12 cellular contexts compared by ENCODE assay signal in the genomic region with DNA sequence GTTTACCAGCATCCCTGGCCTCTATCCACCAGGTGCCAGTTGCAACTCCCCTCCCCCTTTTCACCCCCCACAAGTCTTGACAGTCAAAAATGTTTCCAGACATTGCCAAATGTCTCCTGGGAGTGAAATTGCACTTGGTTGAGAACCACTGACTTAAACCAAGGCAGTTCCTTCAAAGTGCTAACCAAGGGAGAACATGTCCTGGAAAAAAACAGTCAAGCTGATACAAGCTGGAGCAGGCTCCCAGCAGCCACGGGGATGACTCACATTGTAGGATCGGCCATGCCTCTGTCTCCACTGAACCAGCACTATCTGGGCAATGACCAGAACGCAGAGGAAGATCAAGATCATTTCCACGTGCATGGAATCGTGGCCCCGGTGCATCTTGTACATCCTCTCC. TPM values are rescaled to one million over a fixed set of nuclear protein-coding genes. Genes with fewer than 3 reads are reported as not detected.
DNase-seq lines count a peak whose midpoint lies in the region; ATAC-seq and TF ChIP-seq lines count a peak whose summit lies in the region.
"Had no signal": no experiment of that assay in that cellular context is flagged by ENCODE, and none has a peak within 500 bp of the region (broad histone marks: within the 10 kb centered on the region; RNA-seq: fewer than 3 reads in every experiment).

No MANE protein-coding gene starts in this region.

- no peaks in the 10 kb centered on the region for H3K79me2 ChIP-seq in HCT116 (ENCODE audit: insufficient read depth, low read length)

- POLR2A ChIA-PET in HCT116 (lab: Charles Lee), result no interaction called here

- CTCF ChIA-PET in HCT116 (lab: Charles Lee), result no interaction called here

- no peak for TF ChIP-seq POLR2A in HCT116 (IDR thresholded peaks at IDR 0.05; ENCODE audit: borderline replicate concordance, extremely low read depth, insufficient read depth, insufficient read length)

- no peaks in the 10 kb centered on the region for H3K36me3 ChIP-seq in HCT116 (ENCODE audit: control insufficient read depth in 1 of 2, insufficient read depth in 2 of 2, low read length in 2 of 2)
- H3K36me3 ChIP-seq: stomach had no signal

- no peaks in the 10 kb centered on the region for H3K9me3 Mint-ChIP-seq in type B pancreatic cell
- H3K9me3 Mint-ChIP-seq: activated T-cell treated with anti-CD3 and anti-CD28 coated beads, Interleukin-2, amount 50 U/mL, for 24 hours had no signal

- H2AFZ ChIP-seq in HCT116 (ENCODE audit: low read depth, low read length, poor library complexity, severe bottlenecking), result no peak overlapping the region

- H3K4me1 Mint-ChIP-seq in type B pancreatic cell (ENCODE audit: unreplicated experiment), result peaks cover 6% of the 10 kb centered on the region

- no peaks in the 10 kb centered on the region for H3K9me2 ChIP-seq in HCT116 (ENCODE audit: insufficient read depth)

- H3K9ac ChIP-seq in HCT116 (ENCODE audit: low read length), result no peak overlapping the region

- no peak for TF ChIP-seq CTCF in HCT116 (IDR thresholded peaks at IDR 0.05 in 2 of 3, conservative IDR thresholded peaks at IDR 0.05 in 1 of 3; ENCODE audit: borderline replicate concordance in 1 of 3, insufficient read depth in 1 of 3, low read depth in 2 of 3, low read length in 2 of 3)
- TF ChIP-seq CTCF in fibroblast of pulmonary artery (IDR thresholded peaks at IDR 0.05; ENCODE audit: low read length, missing control alignments), result no peak
- no peak for TF ChIP-seq CTCF in type B pancreatic cell (conservative IDR thresholded peaks at IDR 0.05)

- no peak for TF ChIP-seq RAD21 in HCT116 (IDR thresholded peaks at IDR 0.05; ENCODE audit: low read depth)

- no peak overlapping the region for H3K27ac ChIP-seq in HCT116 (ENCODE audit: low read depth, low read length)
- H3K27ac ChIP-seq: stomach had no signal

- no peaks in the 10 kb centered on the region for H3K9me3 ChIP-seq in HCT116 (ENCODE audit: control insufficient read depth in 1 of 2, insufficient read depth in 1 of 2, low read depth in 1 of 2, low read length in 2 of 2)
- H3K9me3 ChIP-seq: stomach had no signal

- no peak overlapping the region for H3K4me3 Mint-ChIP-seq in type B pancreatic cell
- H3K4me3 Mint-ChIP-seq: activated T-cell treated with anti-CD3 and anti-CD28 coated beads, Interleukin-2, amount 50 U/mL, for 24 hours had no signal

- H4K20me1 ChIP-seq in HCT116 (ENCODE audit: insufficient read depth), result no peaks in the 10 kb centered on the region

- H3K4me1 ChIP-seq in HCT116 (ENCODE audit: control insufficient read depth in 1 of 2, insufficient read depth in 2 of 2, low read length in 2 of 2), result peaks cover 0 to 7% of the 10 kb centered on the region in 2 experiments; a peak in 1 of 4 replicates
- H3K4me1 ChIP-seq: stomach had no signal

- DNase-seq in HCT116 (ENCODE audit: low read depth, low spot score) (no peak), fibroblast of pulmonary artery (ENCODE audit: low read depth) (peak; percentile 51), smooth muscle cell of the brain vasculature (ENCODE audit: low read depth, low spot score) (peak; percentile 24), type B pancreatic cell (ENCODE audit: extremely low spot score, unreplicated experiment) (no peak), HT-29 (ENCODE audit: low spot score) (no peak)
- DNase-seq: activated T-cell treated with anti-CD3 and anti-CD28 coated beads, Interleukin-2, amount 50 U/mL, for 24 hours; stimulated activated CD4-positive, alpha-beta T cell treated with anti-CD3 and anti-CD28 coated beads, Interleukin-12 subunit alpha, Interleukin-12 subunit beta, amount 100 ng/mL, for 4 hours; stomach; T-helper 2 cell had no signal

- no peak overlapping the region for H3K4me2 ChIP-seq in HCT116 (ENCODE audit: low read length)

- BruUV-seq in HCT116 (replicated peaks; lab: Mats Ljungman, UMichigan), result no TSS peak

- no peaks in the 10 kb centered on the region for H3K36me3 Mint-ChIP-seq in type B pancreatic cell

- H3K27me3 ChIP-seq in HCT116 (ENCODE audit: insufficient read depth, low read length), result no peaks in the 10 kb centered on the region

- no peak overlapping the region for H3K27ac Mint-ChIP-seq in type B pancreatic cell
- H3K27ac Mint-ChIP-seq: activated T-cell treated with anti-CD3 and anti-CD28 coated beads, Interleukin-2, amount 50 U/mL, for 24 hours had no signal

- ATAC-seq in HCT116 (no peak), SK-N-SH treated with all-trans-retinoic acid at 6 μM for 48 hours (peak; percentile 91), GM18861 (IDR thresholded peaks at IDR 0.05; ENCODE audit: unreplicated experiment) (no peak)

- no peak overlapping the region for H3K4me3 ChIP-seq in HCT116 (replicated peaks in 1 of 2; ENCODE audit: low read depth in 1 of 2, low read length in 2 of 2)
- no peak overlapping the region for H3K4me3 ChIP-seq in fibroblast of pulmonary artery (replicated peaks; ENCODE audit: low read depth, low read length)
- H3K4me3 ChIP-seq: lung, stomach had no signal

- H3K27me3 Mint-ChIP-seq in type B pancreatic cell, result peaks cover 4% of the 10 kb centered on the region
- H3K27me3 Mint-ChIP-seq: activated T-cell treated with anti-CD3 and anti-CD28 coated beads, Interleukin-2, amount 50 U/mL, for 24 hours had no signal

- RAD21 ChIA-PET in HCT116 (lab: Charles Lee; ENCODE audit: low non-redundant PET in 1 of 2, low total read pairs in 2 of 2, uncharacterized antibody in 2 of 2, unreplicated experiment in 2 of 2), result no interaction called here

- intact Hi-C loops in HCT116 (cut with micrococcal nuclease), result no loop called here

TF ChIP-seq in HCT116, 20 proteins besides CTCF, POLR2A, EP300 and RAD21:
- TF ChIP-seq SP1 (IDR thresholded peaks at IDR 0.05; ENCODE audit: low read depth) (no peak), JUND (IDR thresholded peaks at IDR 0.05) (0 out of 2 replicates have a peak, but pooled peaks have one; percentile 13)

TF ChIP-seq in SK-N-SH treated with all-trans-retinoic acid at 6 μM for 48 hours, 23 proteins besides CTCF, POLR2A, EP300 and RAD21:
- TF ChIP-seq, protein P1, sequence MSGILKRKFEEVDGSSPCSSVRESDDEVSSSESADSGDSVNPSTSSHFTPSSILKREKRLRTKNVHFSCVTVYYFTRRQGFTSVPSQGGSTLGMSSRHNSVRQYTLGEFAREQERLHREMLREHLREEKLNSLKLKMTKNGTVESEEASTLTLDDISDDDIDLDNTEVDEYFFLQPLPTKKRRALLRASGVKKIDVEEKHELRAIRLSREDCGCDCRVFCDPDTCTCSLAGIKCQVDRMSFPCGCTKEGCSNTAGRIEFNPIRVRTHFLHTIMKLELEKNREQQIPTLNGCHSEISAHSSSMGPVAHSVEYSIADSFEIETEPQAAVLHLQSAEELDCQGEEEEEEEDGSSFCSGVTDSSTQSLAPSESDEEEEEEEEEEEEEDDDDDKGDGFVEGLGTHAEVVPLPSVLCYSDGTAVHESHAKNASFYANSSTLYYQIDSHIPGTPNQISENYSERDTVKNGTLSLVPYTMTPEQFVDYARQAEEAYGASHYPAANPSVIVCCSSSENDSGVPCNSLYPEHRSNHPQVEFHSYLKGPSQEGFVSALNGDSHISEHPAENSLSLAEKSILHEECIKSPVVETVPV (CRISPR knock-in tag; IDR thresholded peaks at IDR 0.05), result no peak
- TF ChIP-seq CSDC2 (CRISPR knock-in tag; IDR thresholded peaks at IDR 0.05), result 0 out of 2 replicates have a peak, but pooled peaks have one; percentile 20
TF ChIP-seq in SK-N-SH treated with all-trans-retinoic acid at 6 μM for 48 hours: peak in this region for 1.

RNA-seq across cellular contexts. Expression of a gene that starts 11.4 kb away (rescaled TPM):
- total RNA-seq in HCT116 (2021; ENCODE audit: unreplicated experiment) (not detected), type B pancreatic cell (ENCODE audit: low replicate concordance) (0.38 and 11.3 TPM in 2 replicates)
- not detected in 2 replicates for polyA plus RNA-seq in HCT116 (2012)
- not detected in 2 replicates for total RNA-seq in HT-29 (2014; rRNA removed; shearing (Covaris generic))
- polyA plus RNA-seq: stomach had no signal

RNA-seq across cellular contexts. Expression of a gene that starts 40.5 kb away (rescaled TPM):
- 0.22 TPM for total RNA-seq in HCT116 (2021; ENCODE audit: unreplicated experiment)
- polyA plus RNA-seq in HCT116 (2012), result not detected in 2 replicates
- total RNA-seq in type B pancreatic cell (ENCODE audit: low replicate concordance), result 5.9 and 31.9 TPM in 2 replicates
- not detected in 2 replicates for total RNA-seq in HT-29 (2014; rRNA removed; shearing (Covaris generic))

Comparison
In these comparisons a context has a peak if more than half of its experiments do, and no peak if none do; other contexts are left out.
1. DNase-seq: peak in fibroblast of pulmonary artery (single experiment) and smooth muscle cell of the brain vasculature (single experiment); none in HCT116 (single experiment), type B pancreatic cell (single experiment) and HT-29 (single experiment).